Comparison of ENCODE assay signal across 21 cellular contexts in the genomic region with DNA sequence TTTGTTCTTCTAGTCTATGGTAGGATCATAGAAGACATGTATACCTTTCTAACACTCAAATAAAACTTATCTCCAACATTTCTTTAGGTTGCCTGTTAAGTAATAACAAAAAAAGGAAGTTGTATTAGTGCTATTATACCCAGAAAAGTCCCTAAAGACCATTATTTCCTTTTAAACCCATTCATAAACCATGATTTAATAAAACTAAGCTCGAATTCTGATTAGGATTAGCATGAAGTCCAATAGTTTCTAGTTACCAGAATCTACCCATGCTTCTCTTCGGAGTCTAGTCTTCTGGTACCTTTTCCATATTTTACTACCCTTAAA.
"Had no signal": no experiment of that assay in that cellular context is flagged by ENCODE, and none has a peak within 500 bp of the region (broad histone marks: within the 10 kb centered on the region; RNA-seq: fewer than 3 reads in every experiment).

No MANE protein-coding gene starts in this region.

- H3K27ac ChIP-seq: colonic mucosa, parathyroid adenoma, transverse colon, vagina had no signal

- H3K36me3 ChIP-seq: colonic mucosa, transverse colon, vagina had no signal

- H3K9me3 ChIP-seq: colonic mucosa, transverse colon, vagina had no signal

- H3K4me3 Mint-ChIP-seq: activated CD8-positive, alpha-beta T cell treated with anti-CD3 and anti-CD28 coated beads for 36 hours; brain; naive thymus-derived CD4-positive, alpha-beta T cell had no signal

- DNase-seq: activated CD4-positive, alpha-beta T cell treated with anti-CD3 and anti-CD28 coated beads for 4 hours; activated CD8-positive, alpha-beta T cell treated with anti-CD3 and anti-CD28 coated beads for 36 hours; activated gamma-delta T cell; activated T-cell treated with anti-CD3 and anti-CD28 coated beads, Interleukin-2, amount 50 U/mL, for 48 hours; amygdala; central memory CD4-positive, alpha-beta T cell; colonic mucosa; foreskin fibroblast; hippocampal formation; naive thymus-derived CD4-positive, alpha-beta T cell; stimulated activated CD4-positive, alpha-beta T cell treated with anti-CD3 and anti-CD28 coated beads, Interleukin-2, amount 100 ng/mL, for 48 hours; stimulated activated naive CD4-positive, alpha-beta T cell treated with Interleukin-2 at 50 U/mL for 16 hours; substantia nigra; transverse colon had no signal

- H3K27me3 Mint-ChIP-seq: activated CD8-positive, alpha-beta T cell treated with anti-CD3 and anti-CD28 coated beads for 36 hours; brain had no signal

- H3K27me3 ChIP-seq: colonic mucosa, transverse colon, vagina had no signal

- H3K27ac Mint-ChIP-seq: activated CD8-positive, alpha-beta T cell treated with anti-CD3 and anti-CD28 coated beads for 36 hours; activated naive CD4-positive, alpha-beta T cell treated with anti-CD3 and anti-CD28 coated beads, Interleukin-2, amount 50 U/mL, for 72 hours; naive thymus-derived CD4-positive, alpha-beta T cell had no signal

- ATAC-seq: activated CD8-positive, alpha-beta T cell treated with anti-CD3 and anti-CD28 coated beads for 36 hours; activated naive CD4-positive, alpha-beta T cell treated with anti-CD3 and anti-CD28 coated beads, Interleukin-2, amount 50 U/mL, for 72 hours; left lobe of liver; naive thymus-derived CD4-positive, alpha-beta T cell had no signal

- H3K4me3 ChIP-seq: colonic mucosa, transverse colon, vagina had no signal

- H3K36me3 Mint-ChIP-seq: activated naive CD4-positive, alpha-beta T cell treated with anti-CD3 and anti-CD28 coated beads, Interleukin-2, amount 50 U/mL, for 72 hours had no signal

- H3K9me3 Mint-ChIP-seq: activated CD8-positive, alpha-beta T cell treated with anti-CD3 and anti-CD28 coated beads for 36 hours; activated naive CD4-positive, alpha-beta T cell treated with anti-CD3 and anti-CD28 coated beads, Interleukin-2, amount 50 U/mL, for 72 hours; brain; naive thymus-derived CD4-positive, alpha-beta T cell had no signal

- H3K9ac ChIP-seq: parathyroid adenoma had no signal

- H2AFZ ChIP-seq: parathyroid adenoma had no signal

- H3K4me1 ChIP-seq: colonic mucosa had no signal

- FAIRE-seq: endothelial cell of umbilical vein, keratinocyte had no signal
